18 cellular contexts compared by ENCODE assay signal in the genomic region with DNA sequence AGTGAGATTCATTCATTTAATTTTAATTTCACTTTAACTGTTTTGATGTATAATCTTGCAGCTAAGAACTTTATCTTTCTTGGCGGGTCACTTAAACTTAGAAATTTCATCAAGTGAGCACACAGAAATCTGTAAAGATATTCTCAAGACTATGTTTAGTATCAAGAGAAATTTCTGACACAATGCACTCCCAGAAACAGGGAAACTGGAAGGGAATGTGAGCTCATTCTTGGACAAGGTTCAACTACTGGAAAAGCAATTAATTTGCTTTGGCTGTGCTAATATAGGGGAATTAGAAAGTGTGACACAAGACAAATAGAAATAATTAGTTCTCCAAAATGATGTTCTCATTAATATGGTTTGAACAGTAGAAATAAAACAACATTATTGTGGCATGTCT.
"Had no signal": no experiment of that assay in that cellular context is flagged by ENCODE, and none has a peak within 500 bp of the region (broad histone marks: within the 10 kb centered on the region; RNA-seq: fewer than 3 reads in every experiment).

No MANE protein-coding gene starts in this region.

- H3K4me1 ChIP-seq: gastrocnemius medialis, suprapubic skin, tibial nerve had no signal

- H3K4me3 ChIP-seq: adrenal gland, gastrocnemius medialis, lower lobe of right lung, suprapubic skin, tibial nerve had no signal

- H3K27ac ChIP-seq: adrenal gland, lower lobe of right lung, suprapubic skin, tibial nerve had no signal

- H3K27me3 ChIP-seq: adrenal gland, gastrocnemius medialis, suprapubic skin, tibial nerve had no signal

- H3K36me3 ChIP-seq: adrenal gland, gastrocnemius medialis, lower lobe of right lung, suprapubic skin, tibial nerve had no signal

- H3K9me3 ChIP-seq: adrenal gland, gastrocnemius medialis, lower lobe of right lung, suprapubic skin, tibial nerve had no signal

- DNase-seq: activated CD4-positive, alpha-beta T cell treated with anti-CD3 and anti-CD28 coated beads, Interleukin-2, amount 50 U/mL, for 4 hours; activated CD8-positive, alpha-beta memory T cell treated with anti-CD3 and anti-CD28 coated beads for 24 hours; activated CD8-positive, alpha-beta memory T cell treated with anti-CD3 and anti-CD28 coated beads, Interleukin-2, amount 50 U/mL, for 48 hours; activated naive CD4-positive, alpha-beta T cell; activated T-cell treated with anti-CD3 and anti-CD28 coated beads, Interleukin-2, amount 50 U/mL, for 4 hours; adrenal gland; effector CD4-positive, alpha-beta T cell; gastrocnemius medialis; hypothalamus; lower lobe of right lung; naive B cell; occipital lobe; small intestine; stimulated activated CD4-positive, alpha-beta T cell treated with anti-CD3 and anti-CD28 coated beads, Interleukin-2, amount 100 ng/mL, for 24 hours; stimulated activated naive CD8-positive, alpha-beta T cell treated with anti-CD3 and anti-CD28 coated beads, Interleukin-15, amount 100 ng/mL, for 72 hours; T-helper 9 cell had no signal
